Comparison of ENCODE assay signal across 9 cellular contexts in genomic region chr12:13561923-13562322, GRCh38.
"Had no signal": no experiment of that assay in that cellular context is flagged by ENCODE, and none has a peak within 500 bp of the region (broad histone marks: within the 10 kb centered on the region; RNA-seq: fewer than 3 reads in every experiment).

No MANE protein-coding gene starts in this region.

- H3K9ac ChIP-seq: GM23248 had no signal

- H2AFZ ChIP-seq: GM23248 had no signal

- H3K27ac ChIP-seq: GM23248 had no signal

- DNase-seq: GM23248, GOT3, H9, HCEC 1CT, IMR-90, KG1 had no signal

- FAIRE-seq: H54, HTR-8/SVneo, K562 had no signal

- H3K4me3 ChIP-seq: GM23248, K562 had no signal
